ENCODE assay signal across 20 cellular contexts in genomic region chr6:133315811-133316210, GRCh38.
DNase-seq lines count a peak whose midpoint lies in the region; ATAC-seq and TF ChIP-seq lines count a peak whose summit lies in the region.
"Had no signal": no experiment of that assay in that cellular context is flagged by ENCODE, and none has a peak within 500 bp of the region (broad histone marks: within the 10 kb centered on the region; RNA-seq: fewer than 3 reads in every experiment).

No MANE protein-coding gene starts in this region.

- H3K4me2 ChIP-seq in DND-41 (ENCODE audit: insufficient read depth, low read length) (no peak overlapping the region), neural progenitor cell (no peak overlapping the region)

- no peaks in the 10 kb centered on the region for H3K36me3 Mint-ChIP-seq in neural progenitor cell
- H3K36me3 Mint-ChIP-seq: CD4-positive, CD25-positive, alpha-beta regulatory T cell; mesothelial cell of epicardium; naive thymus-derived CD8-positive, alpha-beta T cell had no signal

- H3K27me3 ChIP-seq in DND-41 (ENCODE audit: insufficient read depth, low read length, poor library complexity) (no peaks in the 10 kb centered on the region), neural progenitor cell (no peaks in the 10 kb centered on the region)
- H3K27me3 ChIP-seq: cardiac muscle cell, heart left ventricle, tibial nerve had no signal

- H2AFZ ChIP-seq in DND-41 (ENCODE audit: low read depth, low read length), result no peak overlapping the region
- H2AFZ ChIP-seq in neural progenitor cell (replicated peaks), result peak overlapping the region; percentile 24
- H2AFZ ChIP-seq: GM23248 had no signal

- no peaks in the 10 kb centered on the region for H3K9me3 Mint-ChIP-seq in neural progenitor cell
- H3K9me3 Mint-ChIP-seq: activated T-cell treated with anti-CD3 and anti-CD28 coated beads, Interleukin-2, amount 50 U/mL, for 72 hours; dendritic cell treated with granulocyte-macrophage colony-stimulating factor and Interleukin-4, amounts not matched to agents 40 ng/mL and 50 ng/mL, for 4 days; naive thymus-derived CD8-positive, alpha-beta T cell had no signal

- no peaks in the 10 kb centered on the region for H4K20me1 ChIP-seq in DND-41 (ENCODE audit: insufficient read depth, low read length)
- no peaks in the 10 kb centered on the region for H4K20me1 ChIP-seq in neural progenitor cell (ENCODE audit: low read depth)

- H3K4me3 ChIP-seq in DND-41 (ENCODE audit: low read depth in 1 of 2, low read length in 2 of 2), result no peak overlapping the region; a peak in 1 of 4 replicates
- H3K4me3 ChIP-seq in SK-N-MC, result peak overlapping the region; percentile 62
- no peak overlapping the region for H3K4me3 ChIP-seq in neural progenitor cell
- H3K4me3 ChIP-seq: cardiac muscle cell, GM23248, heart left ventricle, tibial nerve had no signal

- peaks cover 2% of the 10 kb centered on the region for H3K27me3 Mint-ChIP-seq in neural progenitor cell (ENCODE audit: insufficient read depth, low read depth)
- H3K27me3 Mint-ChIP-seq: CD4-positive, CD25-positive, alpha-beta regulatory T cell; dendritic cell treated with granulocyte-macrophage colony-stimulating factor and Interleukin-4, amounts not matched to agents 40 ng/mL and 50 ng/mL, for 4 days had no signal

- H3K36me3 ChIP-seq in DND-41 (ENCODE audit: insufficient read depth, low read length), result no peaks in the 10 kb centered on the region
- H3K36me3 ChIP-seq in SK-N-MC (ENCODE audit: insufficient read depth, low read length), result no peaks in the 10 kb centered on the region
- H3K36me3 ChIP-seq in neural progenitor cell, result no peaks in the 10 kb centered on the region
- H3K36me3 ChIP-seq: cardiac muscle cell, heart left ventricle, tibial nerve had no signal

- peaks cover 11% of the 10 kb centered on the region for H3K4me1 Mint-ChIP-seq in neural progenitor cell
- H3K4me1 Mint-ChIP-seq: CD4-positive, CD25-positive, alpha-beta regulatory T cell; mesothelial cell of epicardium; naive thymus-derived CD8-positive, alpha-beta T cell had no signal

- H3K27ac ChIP-seq in DND-41 (ENCODE audit: low read length) (peak overlapping the region; percentile 35), SK-N-MC (peak overlapping the region; percentile 95), neural progenitor cell (no peak overlapping the region)
- H3K27ac ChIP-seq: cardiac muscle cell, GM23248, heart left ventricle, tibial nerve had no signal

- no peaks in the 10 kb centered on the region for H3F3A ChIP-seq in neural progenitor cell (ENCODE audit: low read depth)

- DNase-seq in DND-41 (no peak), Kasumi-1 (lab: John Stamatoyannopoulos, UW) (peak; percentile 1 to 17), SK-N-MC (ENCODE audit: low read depth, low spot score) (no peak), neural progenitor cell (ENCODE audit: low spot score) (no peak), T-helper 1 cell (no peak)
- no peak for DNase-seq in activated CD8-positive, alpha-beta memory T cell treated with anti-CD3 and anti-CD28 coated beads for 24 hours
- no peak for DNase-seq in activated CD4-positive, alpha-beta T cell treated with anti-CD3 and anti-CD28 coated beads for 1 hour
- DNase-seq: activated CD4-positive, alpha-beta T cell treated with anti-CD3 and anti-CD28 coated beads, Interleukin-2, amount 50 U/mL, for 4 hours; activated T-cell treated with anti-CD3 and anti-CD28 coated beads, Interleukin-2, amount 50 U/mL, for 72 hours; CD4-positive, CD25-positive, alpha-beta regulatory T cell; GM23248; heart left ventricle; naive thymus-derived CD8-positive, alpha-beta T cell; NCI-H1694 treated with DMSO at 0.1 percent for 48 hours; SHP77 treated with DMSO at 0.1 percent for 48 hours; stimulated activated CD4-positive, alpha-beta T cell treated with anti-CD3 and anti-CD28 coated beads, Interleukin-4, amount 100 ng/mL, for 24 hours had no signal

- H3K9me3 ChIP-seq in DND-41 (ENCODE audit: insufficient read depth, low read length, severe bottlenecking), result no peaks in the 10 kb centered on the region
- H3K9me3 ChIP-seq in SK-N-MC (ENCODE audit: low read depth, low read length), result no peaks in the 10 kb centered on the region
- no peaks in the 10 kb centered on the region for H3K9me3 ChIP-seq in neural progenitor cell (ENCODE audit: low read depth)
- H3K9me3 ChIP-seq: heart left ventricle, tibial nerve had no signal

- H3K79me2 ChIP-seq in DND-41 (ENCODE audit: insufficient read depth, low read length) (no peaks in the 10 kb centered on the region), neural progenitor cell (ENCODE audit: low read depth) (no peaks in the 10 kb centered on the region)

- H3K9ac ChIP-seq in DND-41 (ENCODE audit: low read depth, low read length) (no peak overlapping the region), SK-N-MC (ENCODE audit: insufficient read length) (peak overlapping the region; percentile 58), neural progenitor cell (no peak overlapping the region)
- H3K9ac ChIP-seq: GM23248 had no signal

- ATAC-seq in DND-41 (ENCODE audit: insufficient read depth, low read depth), result no peak
- ATAC-seq: activated T-cell treated with anti-CD3 and anti-CD28 coated beads, Interleukin-2, amount 50 U/mL, for 72 hours; heart left ventricle; naive thymus-derived CD8-positive, alpha-beta T cell had no signal

- TF ChIP-seq CTCF in DND-41 (IDR thresholded peaks at IDR 0.05; ENCODE audit: borderline replicate concordance, extremely low read depth, low read length, poor library complexity, severe bottlenecking) (no peak), neural progenitor cell (IDR thresholded peaks at IDR 0.05) (no peak)

- H3K27ac Mint-ChIP-seq in neural progenitor cell, result no peak overlapping the region
- H3K27ac Mint-ChIP-seq: activated T-cell treated with anti-CD3 and anti-CD28 coated beads, Interleukin-2, amount 50 U/mL, for 72 hours; CD4-positive, CD25-positive, alpha-beta regulatory T cell; dendritic cell treated with granulocyte-macrophage colony-stimulating factor and Interleukin-4, amounts not matched to agents 40 ng/mL and 50 ng/mL, for 4 days; mesothelial cell of epicardium; naive thymus-derived CD8-positive, alpha-beta T cell had no signal

- no peak overlapping the region for H3K4me3 Mint-ChIP-seq in neural progenitor cell
- H3K4me3 Mint-ChIP-seq: activated T-cell treated with anti-CD3 and anti-CD28 coated beads, Interleukin-2, amount 50 U/mL, for 72 hours; CD4-positive, CD25-positive, alpha-beta regulatory T cell; dendritic cell treated with granulocyte-macrophage colony-stimulating factor and Interleukin-4, amounts not matched to agents 40 ng/mL and 50 ng/mL, for 4 days; mesothelial cell of epicardium; naive thymus-derived CD8-positive, alpha-beta T cell had no signal

- peaks cover 5% of the 10 kb centered on the region; the same call in 1 of the 2 replicates for H3K4me1 ChIP-seq in DND-41 (ENCODE audit: insufficient read depth, low read length)
- H3K4me1 ChIP-seq in neural progenitor cell, result peaks cover 17% of the 10 kb centered on the region
- H3K4me1 ChIP-seq: heart left ventricle, tibial nerve had no signal

Comparison
In these comparisons a context has a peak if more than half of its experiments do, and no peak if none do; other contexts are left out.
1. DNase-seq: peak in Kasumi-1 (2 of 2); none in DND-41 (single experiment), SK-N-MC (single experiment), neural progenitor cell (single experiment), activated CD8-positive, alpha-beta memory T cell treated with anti-CD3 and anti-CD28 coated beads for 24 hours (single experiment), T-helper 1 cell (0 of 5) and activated CD4-positive, alpha-beta T cell treated with anti-CD3 and anti-CD28 coated beads for 1 hour (single experiment).